19 cellular contexts compared by ENCODE assay signal in genomic region chr9:111969622-111970021, GRCh38.
"Had no signal": no experiment of that assay in that cellular context is flagged by ENCODE, and none has a peak within 500 bp of the region (broad histone marks: within the 10 kb centered on the region; RNA-seq: fewer than 3 reads in every experiment).

No MANE protein-coding gene starts in this region.

- H3K36me3 ChIP-seq: breast epithelium, gastrocnemius medialis, heart left ventricle, thyroid gland had no signal

- H3K27me3 ChIP-seq: breast epithelium, gastrocnemius medialis, heart left ventricle, thyroid gland had no signal

- ATAC-seq: activated CD8-positive, alpha-beta T cell treated with anti-CD3 and anti-CD28 coated beads, Interleukin-2, amount 10 ng/mL, durations not matched to agents 7 days and 5 days; gastrocnemius medialis; naive thymus-derived CD8-positive, alpha-beta T cell had no signal

- H3K9me3 ChIP-seq: breast epithelium, gastrocnemius medialis, heart left ventricle, thyroid gland had no signal

- DNase-seq: activated CD4-positive, alpha-beta T cell treated with anti-CD3 and anti-CD28 coated beads, Interleukin-2, amount 10 ng/mL, durations not matched to agents 24 days and 14 days; activated CD8-positive, alpha-beta memory T cell treated with anti-CD3 and anti-CD28 coated beads, Interleukin-2, amount 50 U/mL, for 48 hours; activated CD8-positive, alpha-beta T cell treated with anti-CD3 and anti-CD28 coated beads, Interleukin-2, amount 10 ng/mL, durations not matched to agents 7 days and 5 days; activated effector memory CD4-positive, alpha-beta T cell treated with Interleukin-2 at 50 U/mL for 16 hours; activated naive CD4-positive, alpha-beta T cell treated with anti-CD3 and anti-CD28 coated beads, Interleukin-2, amount 50 U/mL, for 16 hours; activated T-cell treated with anti-CD3 and anti-CD28 coated beads, Interleukin-2, amount 50 U/mL, for 48 hours; gastrocnemius medialis; heart left ventricle; immature natural killer cell; kidney glomerular epithelial cell; naive thymus-derived CD8-positive, alpha-beta T cell; stimulated activated CD8-positive, alpha-beta memory T cell treated with anti-CD3 and anti-CD28 coated beads, Interleukin-4, amount 100 ng/mL, for 48 hours; stimulated activated naive CD4-positive, alpha-beta T cell treated with Interleukin-2 at 50 U/mL for 16 hours; T1000; thyroid gland had no signal

- H3K4me3 ChIP-seq: breast epithelium, coronary artery, gastrocnemius medialis, heart left ventricle, thyroid gland had no signal

- H3K4me1 ChIP-seq: breast epithelium, thyroid gland had no signal

- H3K27ac ChIP-seq: coronary artery, gastrocnemius medialis, heart left ventricle, thyroid gland had no signal

- FAIRE-seq: astrocyte, urothelium cell line had no signal
